In genomic region chr1:89800022-89800655, GRCh38 we compare ENCODE assay signal across 11 cellular contexts.
"Had no signal": no experiment of that assay in that cellular context is flagged by ENCODE, and none has a peak within 500 bp of the region (broad histone marks: within the 10 kb centered on the region; RNA-seq: fewer than 3 reads in every experiment).

No MANE protein-coding gene starts in this region.

- H3K4me2 ChIP-seq: smooth muscle cell had no signal

- H3K4me3 ChIP-seq: ascending aorta, prostate gland, smooth muscle cell had no signal

- H3K4me1 Mint-ChIP-seq: activated B cell treated with CpG ODN at 0.5 μM for 24 hours had no signal

- H3K4me1 ChIP-seq: ascending aorta, prostate gland had no signal

- H3K27me3 Mint-ChIP-seq: activated B cell treated with CpG ODN at 0.5 μM for 24 hours; activated CD4-positive, alpha-beta T cell treated with anti-CD3 and anti-CD28 coated beads, Interleukin-2, amount 10 ng/mL, durations not matched to agents 7 days and 5 days; natural killer cell treated with Interleukin-12 subunit alpha and Interleukin-12 subunit beta and Interleukin-15 and Interleukin-18, amount 100 ng/mL, for 72 hours had no signal

- H3K36me3 ChIP-seq: ascending aorta, prostate gland had no signal

- H3K27ac Mint-ChIP-seq: activated B cell treated with CpG ODN at 0.5 μM for 24 hours; activated CD4-positive, alpha-beta T cell treated with anti-CD3 and anti-CD28 coated beads, Interleukin-2, amount 10 ng/mL, durations not matched to agents 7 days and 5 days; natural killer cell treated with Interleukin-12 subunit alpha and Interleukin-12 subunit beta and Interleukin-15 and Interleukin-18, amount 100 ng/mL, for 72 hours; T-helper 17 cell had no signal

- H3K36me3 Mint-ChIP-seq: natural killer cell treated with Interleukin-12 subunit alpha and Interleukin-12 subunit beta and Interleukin-15 and Interleukin-18, amount 100 ng/mL, for 72 hours had no signal

- H3K9me3 Mint-ChIP-seq: activated B cell treated with CpG ODN at 0.5 μM for 24 hours; natural killer cell treated with Interleukin-12 subunit alpha and Interleukin-12 subunit beta and Interleukin-15 and Interleukin-18, amount 100 ng/mL, for 72 hours had no signal

- ATAC-seq: right cardiac atrium, T-helper 17 cell had no signal

- DNase-seq: activated B cell treated with CpG ODN at 0.5 μM for 24 hours; activated CD4-positive, alpha-beta T cell treated with anti-CD3 and anti-CD28 coated beads, Interleukin-2, amount 10 ng/mL, durations not matched to agents 7 days and 5 days; activated CD8-positive, alpha-beta memory T cell treated with anti-CD3 and anti-CD28 coated beads for 24 hours; head of caudate nucleus; mesendoderm; right cardiac atrium; T-helper 17 cell had no signal

- H3K9me3 ChIP-seq: ascending aorta, prostate gland had no signal

- H3K4me3 Mint-ChIP-seq: activated B cell treated with CpG ODN at 0.5 μM for 24 hours; activated CD4-positive, alpha-beta T cell treated with anti-CD3 and anti-CD28 coated beads, Interleukin-2, amount 10 ng/mL, durations not matched to agents 7 days and 5 days; natural killer cell treated with Interleukin-12 subunit alpha and Interleukin-12 subunit beta and Interleukin-15 and Interleukin-18, amount 100 ng/mL, for 72 hours; T-helper 17 cell had no signal

- H3K27ac ChIP-seq: ascending aorta, prostate gland had no signal

- H3K27me3 ChIP-seq: ascending aorta had no signal
